In the genomic region with DNA sequence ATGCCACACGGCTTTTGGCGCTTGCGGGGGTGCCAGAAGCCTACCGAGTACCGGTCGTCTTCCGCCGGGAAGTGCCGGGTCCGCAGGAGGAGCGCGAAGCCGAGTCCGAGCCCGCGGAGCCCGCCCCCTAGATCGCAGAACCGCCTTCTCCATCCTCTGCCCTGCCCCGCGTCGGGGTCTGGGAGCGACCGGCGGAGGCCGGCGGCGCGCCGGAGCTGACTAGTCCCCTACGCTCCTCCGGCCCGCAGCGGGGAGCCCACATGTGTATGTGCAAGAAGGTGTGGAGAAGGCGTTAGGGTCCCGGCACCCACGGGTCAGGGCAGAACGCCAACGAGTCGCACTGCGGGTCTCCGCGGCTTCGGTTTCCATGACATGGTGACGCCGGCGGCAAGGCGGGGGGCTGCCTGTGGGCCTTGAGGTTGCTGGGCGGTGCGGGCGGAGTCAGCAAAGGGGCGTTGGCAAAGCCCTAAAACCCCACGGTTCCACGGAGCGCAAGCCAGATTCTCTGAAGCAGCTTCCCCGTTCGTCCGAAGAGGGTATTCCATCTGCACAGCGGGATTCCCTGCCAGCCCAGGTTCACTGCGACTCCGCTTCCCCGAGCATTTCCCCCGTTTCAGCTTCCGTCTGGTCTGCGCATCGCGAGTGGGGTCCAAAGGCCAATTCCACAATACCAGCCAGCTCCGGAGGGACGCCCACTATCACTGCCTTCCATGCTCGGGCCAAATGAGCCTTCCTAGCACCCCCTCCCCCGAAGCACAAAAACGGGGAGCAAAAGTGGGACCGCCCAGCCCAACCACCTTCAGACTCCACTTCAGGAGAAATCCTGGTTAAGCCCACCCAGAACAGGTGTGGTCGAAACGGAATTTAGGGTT, we compare ENCODE assay signal across 8 cellular contexts. TPM values are rescaled to one million over a fixed set of nuclear protein-coding genes. Genes with fewer than 3 reads are reported as not detected.
A peak's percentile ranks its signal among the peaks of the same experiment; 100 is the strongest.
DNase-seq lines count a peak whose midpoint lies in the region; ATAC-seq, FAIRE-seq and TF ChIP-seq lines count a peak whose summit lies in the region.

No MANE protein-coding gene starts in this region.

- peak overlapping the region; percentile 60 for H3K27ac Mint-ChIP-seq in activated CD8-positive, alpha-beta T cell treated with anti-CD3 and anti-CD28 coated beads, Interleukin-2, amount 10 ng/mL, durations not matched to agents 7 days and 5 days

- peak overlapping the region; percentile 67 for H3K4me2 ChIP-seq in keratinocyte (ENCODE audit: control insufficient read depth, extremely low read depth, insufficient read depth, low read depth, low read length)

- no peak for FAIRE-seq in keratinocyte (lab: Jason Lieb, UNC)

- peak overlapping the region; percentile 39 for H3K4me3 Mint-ChIP-seq in activated CD8-positive, alpha-beta T cell treated with anti-CD3 and anti-CD28 coated beads, Interleukin-2, amount 10 ng/mL, durations not matched to agents 7 days and 5 days

- H3K27me3 ChIP-seq in keratinocyte (ENCODE audit: control insufficient read depth, extremely low read depth, insufficient read depth, low read length) (peaks cover 99% of the 10 kb centered on the region), upper lobe of right lung (peaks cover 100% of the 10 kb centered on the region)

- dilution Hi-C loops in keratinocyte (cut with MboI; ENCODE audit: extremely low pct_ligation_motif_present, low sequenced_read_pairs) = no loop called here

- peaks cover 6% of the 10 kb centered on the region for H3K79me2 ChIP-seq in keratinocyte (ENCODE audit: control insufficient read depth, insufficient read depth, low read length)

- no peaks in the 10 kb centered on the region for H3K9me1 ChIP-seq in keratinocyte (ENCODE audit: control insufficient read depth, extremely low read depth, insufficient read depth, low read length)

- TF ChIP-seq CTCF in keratinocyte (optimal IDR thresholded peaks at IDR 0.05 in 1 of 3, IDR thresholded peaks at IDR 0.05 in 1 of 3, conservative IDR thresholded peaks at IDR 0.05 in 1 of 3; ENCODE audit: extremely low read depth in 1 of 3, insufficient read depth in 2 of 3, low read length in 3 of 3) = no peak
- no peak for TF ChIP-seq CTCF in upper lobe of right lung (IDR thresholded peaks at IDR 0.05)

- peaks cover 92% of the 10 kb centered on the region for H3K27me3 Mint-ChIP-seq in activated CD8-positive, alpha-beta T cell treated with anti-CD3 and anti-CD28 coated beads, Interleukin-2, amount 10 ng/mL, durations not matched to agents 7 days and 5 days (ENCODE audit: low read depth)

- peaks cover 4% of the 10 kb centered on the region for H4K20me1 ChIP-seq in keratinocyte (ENCODE audit: control insufficient read depth, extremely low read depth, insufficient read depth, low read length)

- peaks cover 2% of the 10 kb centered on the region for H3K36me3 Mint-ChIP-seq in activated CD8-positive, alpha-beta T cell treated with anti-CD3 and anti-CD28 coated beads, Interleukin-2, amount 10 ng/mL, durations not matched to agents 7 days and 5 days (ENCODE audit: low read depth)

- peaks cover 63% of the 10 kb centered on the region for H3K4me1 Mint-ChIP-seq in activated CD8-positive, alpha-beta T cell treated with anti-CD3 and anti-CD28 coated beads, Interleukin-2, amount 10 ng/mL, durations not matched to agents 7 days and 5 days (ENCODE audit: low read depth)

- H3K9me3 Mint-ChIP-seq in activated CD8-positive, alpha-beta T cell treated with anti-CD3 and anti-CD28 coated beads, Interleukin-2, amount 10 ng/mL, durations not matched to agents 7 days and 5 days (ENCODE audit: insufficient read depth) = no peaks in the 10 kb centered on the region

- peak overlapping the region; percentile 36 to 66 (median 64) for H3K4me3 ChIP-seq in keratinocyte (ENCODE audit: control insufficient read depth in 2 of 3, extremely low read depth in 1 of 3, insufficient read depth in 2 of 3, low read depth in 1 of 3, low read length in 3 of 3)
- no peak overlapping the region for H3K4me3 ChIP-seq in upper lobe of right lung

- intact Hi-C loops in upper lobe of right lung (cut with DNase I) = no loop called here

- no peak for ATAC-seq in activated CD8-positive, alpha-beta T cell treated with anti-CD3 and anti-CD28 coated beads, Interleukin-2, amount 10 ng/mL, durations not matched to agents 7 days and 5 days
- ATAC-seq in upper lobe of right lung (no peak), GM18909 (IDR thresholded peaks at IDR 0.05; ENCODE audit: poor library complexity, unreplicated experiment) (no peak), GM18502 (IDR thresholded peaks at IDR 0.05; ENCODE audit: poor library complexity, unreplicated experiment) (no peak)

- H3K36me3 ChIP-seq in keratinocyte (ENCODE audit: control insufficient read depth in 2 of 2, extremely low read depth in 1 of 2, insufficient read depth in 2 of 2, low read length in 2 of 2) (no peaks in the 10 kb centered on the region), upper lobe of right lung (no peaks in the 10 kb centered on the region)

- no peak overlapping the region for H3K27ac ChIP-seq in keratinocyte (ENCODE audit: control insufficient read depth, insufficient read depth, low read length)
- no peak overlapping the region for H3K27ac ChIP-seq in upper lobe of right lung

- H3K4me1 ChIP-seq in keratinocyte (ENCODE audit: control insufficient read depth, extremely low read depth, insufficient read depth, low read length) = peaks cover 65% of the 10 kb centered on the region
- peaks cover 69% of the 10 kb centered on the region for H3K4me1 ChIP-seq in upper lobe of right lung

- H2AFZ ChIP-seq in keratinocyte (ENCODE audit: control insufficient read depth, low read length) = peak overlapping the region; percentile 15

- DNase-seq in stimulated activated CD4-positive, alpha-beta T cell treated with anti-CD3 and anti-CD28 coated beads, Interleukin-4, amount 100 ng/mL, for 1 hour = peak; percentile 31
- no peak for DNase-seq in stimulated activated CD4-positive, alpha-beta T cell treated with anti-CD3 and anti-CD28 coated beads, Interleukin-12 subunit alpha, Interleukin-12 subunit beta, amount 100 ng/mL, for 4 hours
- no peak for DNase-seq in activated CD8-positive, alpha-beta T cell treated with anti-CD3 and anti-CD28 coated beads, Interleukin-2, amount 10 ng/mL, durations not matched to agents 7 days and 5 days
- DNase-seq in keratinocyte (ENCODE audit: low read depth, low spot score) (no peak), upper lobe of right lung (peak; percentile 64), NCI-H2171 (lab: John Stamatoyannopoulos, UW) (no peak)

- H3K9me3 ChIP-seq in keratinocyte (ENCODE audit: control insufficient read depth, low read depth, low read length) (no peaks in the 10 kb centered on the region), upper lobe of right lung (no peaks in the 10 kb centered on the region)

- POLR2A ChIA-PET in activated CD8-positive, alpha-beta T cell treated with anti-CD3 and anti-CD28 coated beads, Interleukin-2, amount 10 ng/mL, durations not matched to agents 7 days and 5 days (lab: Charles Lee) = no interaction called here

- CTCF ChIA-PET in activated CD8-positive, alpha-beta T cell treated with anti-CD3 and anti-CD28 coated beads, Interleukin-2, amount 10 ng/mL, durations not matched to agents 7 days and 5 days (lab: Charles Lee) = no interaction called here

- H3K9ac ChIP-seq in keratinocyte (ENCODE audit: control insufficient read depth, extremely low read depth, insufficient read depth, low read length) = peak overlapping the region; percentile 2

RNA-seq across cellular contexts. Expression of a gene that starts 2.3 kb away (rescaled TPM):
- not detected for total RNA-seq in activated CD8-positive, alpha-beta T cell treated with anti-CD3 and anti-CD28 coated beads, Interleukin-2, amount 10 ng/mL, durations not matched to agents 7 days and 5 days
- 0.21 to 1.5 TPM (median 0.35 TPM) in 3 replicates for polyA plus RNA-seq in keratinocyte
- not detected for polyA plus RNA-seq in keratinocyte (2011; ENCODE audit: low read depth)
- 0.23 and 0.31 TPM in 2 replicates for polyA plus RNA-seq in keratinocyte (2011; cell fraction: cytosol; rRNA removed)
- 0.40 and 0.98 TPM in 2 replicates for polyA plus RNA-seq in keratinocyte (2011; cell fraction: nucleus; rRNA removed)
- polyA plus RNA-seq in keratinocyte (2012; ENCODE audit: low replicate concordance) = 0.14 and 3.3 TPM in 2 replicates
- 0.07 to 0.46 TPM (median 0.45 TPM) in 3 replicates for polyA minus RNA-seq in keratinocyte
- polyA minus RNA-seq in keratinocyte (2011; cell fraction: cytosol; rRNA and poly(A)+ RNA removed) = not detected
- polyA minus RNA-seq in keratinocyte (2011; cell fraction: nucleus; rRNA and poly(A)+ RNA removed) = 0.31 and 1.1 TPM in 2 replicates
- total RNA-seq in upper lobe of right lung = not detected

RNA-seq across cellular contexts. Expression of a gene that starts 13.8 kb away (rescaled TPM):
- total RNA-seq in activated CD8-positive, alpha-beta T cell treated with anti-CD3 and anti-CD28 coated beads, Interleukin-2, amount 10 ng/mL, durations not matched to agents 7 days and 5 days = 10 to 100 TPM; 69.8 to 72.9 TPM
- polyA plus RNA-seq in keratinocyte = 15.7 to 31.0 TPM (median 30.4 TPM) in 3 replicates
- polyA plus RNA-seq in keratinocyte (2011; ENCODE audit: low read depth) = 130 TPM
- polyA plus RNA-seq in keratinocyte (2011; cell fraction: cytosol; rRNA removed) = 27.0 and 28.5 TPM in 2 replicates
- polyA plus RNA-seq in keratinocyte (2011; cell fraction: nucleus; rRNA removed) = 32.1 and 37.4 TPM in 2 replicates
- polyA plus RNA-seq in keratinocyte (2012; ENCODE audit: low replicate concordance) = 40.3 and 58.4 TPM in 2 replicates
- polyA minus RNA-seq in keratinocyte = 16.7 to 58.6 TPM (median 25.7 TPM) in 3 replicates
- 14.8 TPM for polyA minus RNA-seq in keratinocyte (2011; cell fraction: cytosol; rRNA and poly(A)+ RNA removed)
- 10.7 and 13.7 TPM in 2 replicates for polyA minus RNA-seq in keratinocyte (2011; cell fraction: nucleus; rRNA and poly(A)+ RNA removed)
- 42.8 TPM for total RNA-seq in upper lobe of right lung

Comparison
In these comparisons a context has a peak if more than half of its experiments do, and no peak if none do; other contexts are left out.
1. DNase-seq: peak in stimulated activated CD4-positive, alpha-beta T cell treated with anti-CD3 and anti-CD28 coated beads, Interleukin-4, amount 100 ng/mL, for 1 hour (single experiment) and upper lobe of right lung (single experiment); none in stimulated activated CD4-positive, alpha-beta T cell treated with anti-CD3 and anti-CD28 coated beads, Interleukin-12 subunit alpha, Interleukin-12 subunit beta, amount 100 ng/mL, for 4 hours (single experiment), activated CD8-positive, alpha-beta T cell treated with anti-CD3 and anti-CD28 coated beads, Interleukin-2, amount 10 ng/mL, durations not matched to agents 7 days and 5 days (single experiment), keratinocyte (single experiment) and NCI-H2171 (single experiment).